In the genomic region with DNA sequence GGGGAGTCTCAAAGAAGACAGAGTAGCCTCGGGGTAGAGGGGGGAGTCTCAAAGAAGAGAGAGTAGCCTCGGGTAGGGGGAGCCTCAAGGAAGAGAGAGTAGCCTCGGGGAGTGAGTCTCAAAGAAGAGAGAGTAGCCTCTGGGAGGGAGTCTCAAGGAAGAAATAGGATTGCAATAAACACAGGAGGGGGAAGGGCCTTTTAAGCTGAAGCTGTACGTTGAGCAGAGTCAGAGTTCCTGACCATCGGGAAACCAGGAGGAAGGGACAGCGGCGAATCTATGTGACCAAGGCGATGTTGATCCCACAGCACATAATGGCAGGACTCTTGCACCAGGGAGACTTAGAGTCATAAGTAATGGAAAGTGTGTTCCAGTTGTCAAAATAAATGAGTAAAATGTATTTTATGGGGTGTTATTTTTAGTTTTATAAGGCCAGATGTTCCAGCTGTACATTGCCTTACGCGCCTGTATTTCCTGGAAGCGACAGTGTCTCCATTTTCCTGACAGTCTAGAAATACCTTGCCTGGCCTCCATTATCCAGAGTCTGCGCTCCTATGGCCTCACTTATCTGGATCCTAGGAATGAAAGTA, we compare ENCODE assay signal across 18 cellular contexts.
A peak's percentile ranks its signal among the peaks of the same experiment; 100 is the strongest.
DNase-seq lines count a peak whose midpoint lies in the region; ATAC-seq and TF ChIP-seq lines count a peak whose summit lies in the region.
"Had no signal": no experiment of that assay in that cellular context is flagged by ENCODE, and none has a peak within 500 bp of the region (broad histone marks: within the 10 kb centered on the region; RNA-seq: fewer than 3 reads in every experiment).

No MANE protein-coding gene starts in this region.

- peak overlapping the region; percentile 25 for H4K91ac ChIP-seq in mesenchymal stem cell (ENCODE audit: low read length)

- H3K27ac ChIP-seq in SJCRH30 (peak overlapping the region; percentile 62), esophagus muscularis mucosa (replicated peaks in 1 of 4) (no peak overlapping the region), mesenchymal stem cell (ENCODE audit: low read length, poor library complexity, severe bottlenecking) (no peak overlapping the region)
- H3K27ac ChIP-seq: Peyer's patch had no signal

- H3K4me3 ChIP-seq in SJCRH30 = no peak overlapping the region
- H3K4me3 ChIP-seq in esophagus muscularis mucosa = no peak overlapping the region
- H3K4me3 ChIP-seq in mesenchymal stem cell (ENCODE audit: insufficient read depth in 1 of 2, low read depth in 1 of 2, low read length in 2 of 2) = no peak overlapping the region
- H3K4me3 ChIP-seq: GM23338, Peyer's patch had no signal

- no peak for DNase-seq in SJCRH30
- peak; percentile 34 for DNase-seq in esophagus muscularis mucosa (ENCODE audit: extremely low spot score)
- peak; percentile 47 for DNase-seq in mesenchymal stem cell
- peak; percentile 20 for DNase-seq in type B pancreatic cell (ENCODE audit: extremely low spot score, unreplicated experiment)
- DNase-seq in NCI-H2107 treated with DMSO at 0.1 percent for 48 hours (lab: John Stamatoyannopoulos, UW; ENCODE audit: unreplicated experiment) = no peak
- DNase-seq in GM20000 (ENCODE audit: low spot score) = no peak
- DNase-seq: BE2C; CD4-positive, CD25-positive, alpha-beta regulatory T cell; HCEC 1CT; IMR-90; NCI-H1105; NCI-H146; NCI-H2029 treated with DMSO at 0.1 percent for 48 hours; NCI-H524 treated with DMSO at 0.1 percent for 48 hours; NCI-H82; Peyer's patch had no signal

- H3K27me3 ChIP-seq in SJCRH30 (no peaks in the 10 kb centered on the region), esophagus muscularis mucosa (peaks cover 0 to 13% (median 0%) of the 10 kb centered on the region in 4 donors), mesenchymal stem cell (ENCODE audit: control insufficient read depth in 1 of 2, insufficient read depth in 1 of 2, low read length in 2 of 2) (peaks cover 24 to 29% of the 10 kb centered on the region in 2 experiments)
- H3K27me3 ChIP-seq: Peyer's patch had no signal

- no peak overlapping the region for H2BK5ac ChIP-seq in mesenchymal stem cell (ENCODE audit: low read depth, low read length, poor library complexity, severe bottlenecking)

- H3K23ac ChIP-seq in mesenchymal stem cell (ENCODE audit: low read length in 2 of 2) = no peak overlapping the region

- no peak overlapping the region for H3K4me2 ChIP-seq in mesenchymal stem cell (ENCODE audit: low read length, poor library complexity, severe bottlenecking)
- H3K4me2 ChIP-seq: GM23338 had no signal

- intact Hi-C loops in esophagus muscularis mucosa (cut with DNase I) = no loop called here

- peaks cover 14% of the 10 kb centered on the region for H3K27me3 Mint-ChIP-seq in type B pancreatic cell

- H3K79me1 ChIP-seq in mesenchymal stem cell (replicated peaks; ENCODE audit: low read length, poor library complexity, severe bottlenecking) = no peaks in the 10 kb centered on the region

- H2AK5ac ChIP-seq in mesenchymal stem cell (ENCODE audit: low read length, severe bottlenecking) = no peak overlapping the region

- H3K9me3 ChIP-seq in SJCRH30 (replicated peaks) (peaks cover 3% of the 10 kb centered on the region; the same call in 1 of the 2 replicates), esophagus muscularis mucosa (no peaks in the 10 kb centered on the region), mesenchymal stem cell (ENCODE audit: control insufficient read depth, low read length) (no peaks in the 10 kb centered on the region)
- H3K9me3 ChIP-seq: BE2C, Peyer's patch had no signal

- peak overlapping the region in 1 of 2 experiments; percentile 18 for H3K18ac ChIP-seq in mesenchymal stem cell (ENCODE audit: low read depth in 1 of 2, low read length in 2 of 2)

- no peak for ATAC-seq in HG02852 (IDR thresholded peaks at IDR 0.05; ENCODE audit: unreplicated experiment)
- ATAC-seq: GM23338 had no signal

- no peak overlapping the region for H3K9ac ChIP-seq in mesenchymal stem cell (ENCODE audit: low read length)

- H3K4me1 ChIP-seq in SJCRH30 (peaks cover 14% of the 10 kb centered on the region), esophagus muscularis mucosa (no peaks in the 10 kb centered on the region), mesenchymal stem cell (ENCODE audit: control insufficient read depth, insufficient read depth, low read depth, low read length) (no peaks in the 10 kb centered on the region)
- H3K4me1 ChIP-seq: BE2C, Peyer's patch had no signal

- no peaks in the 10 kb centered on the region for H3K36me3 Mint-ChIP-seq in type B pancreatic cell
- H3K36me3 Mint-ChIP-seq: CD4-positive, CD25-positive, alpha-beta regulatory T cell had no signal

- H3K36me3 ChIP-seq in SJCRH30 (no peaks in the 10 kb centered on the region), esophagus muscularis mucosa (no peaks in the 10 kb centered on the region), mesenchymal stem cell (ENCODE audit: control insufficient read depth in 1 of 2, insufficient read depth in 2 of 2, low read depth in 1 of 2, low read length in 2 of 2) (no peaks in the 10 kb centered on the region)
- H3K36me3 ChIP-seq: BE2C, Peyer's patch had no signal

- 67% methylated on average over 12 of the region's 12 CpGs for WGBS in esophagus muscularis mucosa
- WGBS in mesenchymal stem cell = 51% methylated on average over 12 of the region's 12 CpGs

- TF ChIP-seq CTCF in esophagus muscularis mucosa (IDR thresholded peaks at IDR 0.05) (no peak), type B pancreatic cell (conservative IDR thresholded peaks at IDR 0.05) (no peak), GM20000 (IDR thresholded peaks at IDR 0.05; ENCODE audit: extremely low read depth, missing control alignments) (no peak)

- no peak overlapping the region for H3K4me3 Mint-ChIP-seq in type B pancreatic cell
- H3K4me3 Mint-ChIP-seq: CD4-positive, CD25-positive, alpha-beta regulatory T cell; GM23338 had no signal

- no peak for TF ChIP-seq EP300 in esophagus muscularis mucosa (IDR thresholded peaks at IDR 0.05)

- peak overlapping the region; percentile 62 for H4K8ac ChIP-seq in mesenchymal stem cell (ENCODE audit: low read length)

- H3K9me3 Mint-ChIP-seq in type B pancreatic cell = no peaks in the 10 kb centered on the region
- H3K9me3 Mint-ChIP-seq: GM23338 had no signal

- H3K4me1 Mint-ChIP-seq in type B pancreatic cell (ENCODE audit: unreplicated experiment) = peaks cover 10% of the 10 kb centered on the region
- H3K4me1 Mint-ChIP-seq: CD4-positive, CD25-positive, alpha-beta regulatory T cell had no signal

- peak overlapping the region; percentile 14 for H3K27ac Mint-ChIP-seq in type B pancreatic cell
- H3K27ac Mint-ChIP-seq: CD4-positive, CD25-positive, alpha-beta regulatory T cell; GM23338 had no signal

- no peak for TF ChIP-seq POLR2A in esophagus muscularis mucosa (IDR thresholded peaks at IDR 0.05; ENCODE audit: low read depth)

- H2BK15ac ChIP-seq in mesenchymal stem cell (ENCODE audit: low read depth, poor library complexity, severe bottlenecking) = no peak overlapping the region

- H3K4ac ChIP-seq in mesenchymal stem cell (ENCODE audit: low read depth in 1 of 2, low read length in 2 of 2) = no peak overlapping the region

- no peak overlapping the region for H3K14ac ChIP-seq in mesenchymal stem cell (ENCODE audit: low read length in 2 of 2)

- no peak overlapping the region for H2AFZ ChIP-seq in mesenchymal stem cell (ENCODE audit: low read depth, low read length)

- H2BK12ac ChIP-seq in mesenchymal stem cell (ENCODE audit: low read length in 2 of 2) = no peak overlapping the region

- H2BK120ac ChIP-seq in mesenchymal stem cell (ENCODE audit: low read depth, low read length) = no peak overlapping the region

Comparison
In these comparisons a context has a peak if more than half of its experiments do, and no peak if none do; other contexts are left out.
1. DNase-seq: peak in esophagus muscularis mucosa (single experiment), mesenchymal stem cell (single experiment) and type B pancreatic cell (single experiment); none in SJCRH30 (0 of 2), NCI-H2107 treated with DMSO at 0.1 percent for 48 hours (single experiment) and GM20000 (single experiment).